In the genomic region with DNA sequence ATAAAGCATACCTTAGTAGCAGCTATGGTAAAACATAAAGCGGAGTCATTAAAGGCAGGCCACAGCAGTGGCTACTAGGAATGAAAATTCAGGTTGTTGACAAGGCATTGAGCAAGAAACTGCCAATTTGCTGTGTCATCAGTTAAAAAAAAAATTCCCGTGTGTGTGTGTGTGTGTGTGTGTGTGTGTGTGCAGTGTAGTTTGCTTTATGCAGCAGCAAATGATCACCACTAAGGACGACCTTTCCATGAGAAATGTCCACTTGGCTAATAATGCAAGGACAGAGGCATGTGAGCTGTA, we compare ENCODE assay signal across 15 cellular contexts.
DNase-seq lines count a peak whose midpoint lies in the region; ATAC-seq and TF ChIP-seq lines count a peak whose summit lies in the region.
"Had no signal": no experiment of that assay in that cellular context is flagged by ENCODE, and none has a peak within 500 bp of the region (broad histone marks: within the 10 kb centered on the region; RNA-seq: fewer than 3 reads in every experiment).

No MANE protein-coding gene starts in this region.

- ATAC-seq in body of pancreas: peak; percentile 24
- no peak for ATAC-seq in HG03520 (IDR thresholded peaks at IDR 0.05; ENCODE audit: unreplicated experiment)

- peaks cover 6% of the 10 kb centered on the region for H3K4me1 ChIP-seq in body of pancreas
- H3K4me1 ChIP-seq: spleen had no signal

- H3K27me3 ChIP-seq in body of pancreas: no peaks in the 10 kb centered on the region
- H3K27me3 ChIP-seq: spleen had no signal

- intact Hi-C loops in body of pancreas (cut with DNase I): no loop called here

- WGBS in body of pancreas, 2 donors: 19 to 22% methylated on average over 3 of the region's 3 CpGs

- no peak overlapping the region for H3K27ac ChIP-seq in body of pancreas
- H3K27ac ChIP-seq: 22Rv1, HL-60, spleen had no signal

- no peaks in the 10 kb centered on the region for H3K36me3 ChIP-seq in body of pancreas (replicated peaks in 1 of 2; ENCODE audit: insufficient read depth in 1 of 2, low read depth in 2 of 2)
- H3K36me3 ChIP-seq: spleen had no signal

- H3K4me3 ChIP-seq in body of pancreas: no peak overlapping the region
- H3K4me3 ChIP-seq: spleen had no signal

- no peaks in the 10 kb centered on the region for H3K9me3 ChIP-seq in body of pancreas
- H3K9me3 ChIP-seq: spleen had no signal

- DNase-seq in DMS53 (lab: John Stamatoyannopoulos, UW) (peak; percentile 6), DMS53 treated with DMSO at 0.1 percent for 48 hours (lab: John Stamatoyannopoulos, UW; ENCODE audit: unreplicated experiment) (no peak), body of pancreas (no peak), kidney glomerular epithelial cell (lab: John Stamatoyannopoulos, UW) (peak; percentile 32), midbrain (lab: John Stamatoyannopoulos, UW) (no peak), NCI-H128 (lab: John Stamatoyannopoulos, UW; ENCODE audit: unreplicated experiment) (no peak)
- DNase-seq in activated naive CD4-positive, alpha-beta T cell treated with Interleukin-2 at 50 U/mL for 16 hours: no peak
- DNase-seq: activated naive CD8-positive, alpha-beta T cell treated with anti-CD3 and anti-CD28 coated beads, Interleukin-2, amount 10 ng/mL, durations not matched to agents 7 days and 5 days; DMS79; NCI-H1092; SHP77; spleen had no signal

- TF ChIP-seq CTCF in body of pancreas (IDR thresholded peaks at IDR 0.05): no peak

- no peak for TF ChIP-seq POLR2A in body of pancreas (IDR thresholded peaks at IDR 0.05)

Comparison
In these comparisons a context has a peak if more than half of its experiments do, and no peak if none do; other contexts are left out.
1. DNase-seq: peak in DMS53 (single experiment) and kidney glomerular epithelial cell (single experiment); none in DMS53 treated with DMSO at 0.1 percent for 48 hours (single experiment), body of pancreas (0 of 4), activated naive CD4-positive, alpha-beta T cell treated with Interleukin-2 at 50 U/mL for 16 hours (single experiment), midbrain (single experiment) and NCI-H128 (single experiment).